13 cellular contexts compared by ENCODE assay signal in genomic region chr6:160055378-160055777, GRCh38.
"Had no signal": no experiment of that assay in that cellular context is flagged by ENCODE, and none has a peak within 500 bp of the region (broad histone marks: within the 10 kb centered on the region; RNA-seq: fewer than 3 reads in every experiment).

No MANE protein-coding gene starts in this region.

- H3K27ac Mint-ChIP-seq: activated naive CD4-positive, alpha-beta T cell treated with anti-CD3 and anti-CD28 coated beads for 36 hours; activated T-helper 1 cell treated with anti-CD3 and anti-CD28 coated beads, Interleukin-12 subunit alpha, Interleukin-12 subunit beta, Interleukin-2, Interleukin-4 antibody, amounts not matched to agents 30 ng/mL and 10 ng/mL and 1 ng/mL, durations not matched to agents 14 hours and 24 hours and 36 hours; stimulated activated memory B cell treated with anti-CD40 and anti-IgM and Interleukin-4, amounts not matched to agents 10 μg/mL and 1 μg/mL and 100 μg/mL, for 72 hours had no signal

- H3K9me3 ChIP-seq: esophagus squamous epithelium, right atrium auricular region, tibial nerve had no signal

- H3K4me3 ChIP-seq: cardiac muscle cell, esophagus squamous epithelium, right atrium auricular region, tibial nerve had no signal

- H3K4me3 Mint-ChIP-seq: activated naive CD4-positive, alpha-beta T cell treated with anti-CD3 and anti-CD28 coated beads for 36 hours; activated T-helper 1 cell treated with anti-CD3 and anti-CD28 coated beads, Interleukin-12 subunit alpha, Interleukin-12 subunit beta, Interleukin-2, Interleukin-4 antibody, amounts not matched to agents 30 ng/mL and 10 ng/mL and 1 ng/mL, durations not matched to agents 14 hours and 24 hours and 36 hours; natural killer cell treated with Interleukin-12 subunit alpha and Interleukin-12 subunit beta and Interleukin-15 and Interleukin-18, amount 100 ng/mL, for 72 hours; stimulated activated memory B cell treated with anti-CD40 and anti-IgM and Interleukin-4, amounts not matched to agents 10 μg/mL and 1 μg/mL and 100 μg/mL, for 72 hours; T-helper 2 cell treated with Interferon-gamma antibody and Interleukin-4, amounts not matched to agents 5 μg/mL and 100 μg/mL, for 36 hours had no signal

- H3K9me3 Mint-ChIP-seq: activated naive CD4-positive, alpha-beta T cell treated with anti-CD3 and anti-CD28 coated beads for 36 hours; activated T-helper 1 cell treated with anti-CD3 and anti-CD28 coated beads, Interleukin-12 subunit alpha, Interleukin-12 subunit beta, Interleukin-2, Interleukin-4 antibody, amounts not matched to agents 30 ng/mL and 10 ng/mL and 1 ng/mL, durations not matched to agents 14 hours and 24 hours and 36 hours; natural killer cell treated with Interleukin-12 subunit alpha and Interleukin-12 subunit beta and Interleukin-15 and Interleukin-18, amount 100 ng/mL, for 72 hours; T-helper 2 cell treated with Interferon-gamma antibody and Interleukin-4, amounts not matched to agents 5 μg/mL and 100 μg/mL, for 36 hours had no signal

- ATAC-seq: stimulated activated memory B cell treated with anti-CD40 and anti-IgM and Interleukin-4, amounts not matched to agents 10 μg/mL and 1 μg/mL and 100 μg/mL, for 72 hours had no signal

- DNase-seq: activated CD4-positive, alpha-beta T cell treated with anti-CD3 and anti-CD28 coated beads, Interleukin-2, amount 50 U/mL, for 48 hours; activated CD4-positive, CD25-positive, alpha-beta regulatory T cell treated with anti-CD3 and anti-CD28 coated beads, Interleukin-2, amount 50 U/mL, for 72 hours; activated naive CD4-positive, alpha-beta T cell treated with anti-CD3 and anti-CD28 coated beads for 36 hours; esophagus squamous epithelium; nucleus accumbens; small intestine had no signal

- H3K27ac ChIP-seq: cardiac muscle cell, right atrium auricular region, tibial nerve had no signal

- H3K27me3 ChIP-seq: cardiac muscle cell, esophagus squamous epithelium, right atrium auricular region, tibial nerve had no signal

- H3K27me3 Mint-ChIP-seq: natural killer cell treated with Interleukin-12 subunit alpha and Interleukin-12 subunit beta and Interleukin-15 and Interleukin-18, amount 100 ng/mL, for 72 hours; stimulated activated memory B cell treated with anti-CD40 and anti-IgM and Interleukin-4, amounts not matched to agents 10 μg/mL and 1 μg/mL and 100 μg/mL, for 72 hours had no signal

- H3K4me1 ChIP-seq: esophagus squamous epithelium, right atrium auricular region, tibial nerve had no signal
